2 cellular contexts compared by ENCODE assay signal in genomic region chrX:134469481-134469880, GRCh38.
TF ChIP-seq lines count a peak whose summit lies in the region.

No MANE protein-coding gene starts in this region.

TF ChIP-seq in IMR-90, 13 proteins besides CTCF, POLR2A, EP300 and RAD21:
- TF ChIP-seq MXI1 (IDR thresholded peaks at IDR 0.05; ENCODE audit: borderline replicate concordance, low read depth, low read length): no peak
- no peak for TF ChIP-seq USF2 (IDR thresholded peaks at IDR 0.05; ENCODE audit: low read depth, low read length)
- no peak for TF ChIP-seq BHLHE40 (IDR thresholded peaks at IDR 0.05; ENCODE audit: low read depth, low read length)
- TF ChIP-seq CHD1 (IDR thresholded peaks at IDR 0.05; ENCODE audit: low read depth, low read length): no peak
- no peak for TF ChIP-seq RFX5 (IDR thresholded peaks at IDR 0.05; ENCODE audit: low read depth, low read length)
- TF ChIP-seq MAFK (IDR thresholded peaks at IDR 0.05; ENCODE audit: low read depth, low read length): no peak
- no peak for TF ChIP-seq FOS (IDR thresholded peaks at IDR 0.05; ENCODE audit: low read depth, low read length)

TF ChIP-seq in GM23338, 12 proteins besides CTCF, POLR2A, EP300 and RAD21:
- no peak for TF ChIP-seq CREB1 (CRISPR knock-in tag; IDR thresholded peaks at IDR 0.05; ENCODE audit: low read depth)
- TF ChIP-seq POLR2AphosphoS5 (IDR thresholded peaks at IDR 0.05; ENCODE audit: low read depth): no peak
- no peak for TF ChIP-seq REST (IDR thresholded peaks at IDR 0.05; ENCODE audit: unreplicated experiment)
- no peak for TF ChIP-seq STAT1 (IDR thresholded peaks at IDR 0.05; ENCODE audit: unreplicated experiment)
- no peak for TF ChIP-seq ZNF114 (CRISPR knock-in tag; IDR thresholded peaks at IDR 0.05)
- no peak for TF ChIP-seq ZNF462 (CRISPR knock-in tag; IDR thresholded peaks at IDR 0.05)
- no peak for TF ChIP-seq NANOG (IDR thresholded peaks at IDR 0.05; ENCODE audit: borderline replicate concordance)
- no peak for TF ChIP-seq EZH2 (IDR thresholded peaks at IDR 0.05; ENCODE audit: low read depth, unreplicated experiment)
- TF ChIP-seq ZNF331 (CRISPR knock-in tag; IDR thresholded peaks at IDR 0.05; ENCODE audit: low read depth): no peak
- no peak for TF ChIP-seq ETS1 (IDR thresholded peaks at IDR 0.05)
- TF ChIP-seq JUNB (IDR thresholded peaks at IDR 0.05; ENCODE audit: unreplicated experiment): no peak
- TF ChIP-seq EZH2phosphoT487 (IDR thresholded peaks at IDR 0.05; ENCODE audit: unreplicated experiment): no peak
TF ChIP-seq in GM23338: peak in this region for 0.
